In the genomic region with DNA sequence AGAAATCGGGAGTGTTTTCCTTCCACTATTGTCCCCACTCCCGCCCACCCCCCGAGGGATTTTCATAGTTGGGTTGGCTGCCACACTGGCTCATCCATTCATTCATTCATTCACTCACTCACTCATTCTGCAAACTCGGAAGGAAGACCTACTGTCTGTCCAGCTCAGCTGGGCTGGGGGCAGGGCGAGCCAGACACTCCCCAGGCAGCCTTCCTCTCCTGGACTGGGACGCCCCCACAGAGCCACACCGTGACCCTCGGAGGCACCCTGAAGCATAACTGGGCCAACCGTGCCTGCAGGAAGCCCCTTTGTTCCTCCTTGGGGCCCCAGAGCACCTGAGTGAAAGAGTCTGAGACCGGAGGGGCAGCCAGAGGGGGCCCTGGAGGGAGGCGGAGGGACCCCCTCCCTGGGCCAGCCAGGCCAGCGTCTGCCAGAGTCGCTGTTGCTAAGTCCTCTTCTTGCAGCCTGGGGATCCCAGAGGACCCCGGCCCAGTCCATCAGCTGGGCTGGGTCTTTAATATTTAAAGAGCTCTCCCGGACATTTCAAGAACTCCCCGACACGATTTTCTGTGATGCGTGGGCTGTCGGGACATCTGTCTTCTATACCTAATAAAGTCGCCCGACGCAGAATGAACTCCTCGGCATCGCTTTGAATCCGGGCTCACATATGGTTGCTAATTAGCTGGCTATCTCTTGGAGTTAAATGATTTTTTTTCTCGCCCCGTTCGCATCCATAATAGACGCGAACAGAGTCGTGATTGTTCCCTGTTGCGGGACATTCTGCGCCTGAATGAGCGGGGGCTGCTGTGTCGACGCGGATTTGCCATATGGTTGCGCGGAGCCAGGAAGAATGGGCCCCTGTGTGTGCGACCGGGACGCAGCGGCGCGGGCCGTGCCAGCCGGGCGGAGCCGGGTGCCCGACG, we compare ENCODE assay signal across 11 cellular contexts. TPM values are rescaled to one million over a fixed set of nuclear protein-coding genes. Genes with fewer than 3 reads are reported as not detected.
DNase-seq lines count a peak whose midpoint lies in the region; TF ChIP-seq lines count a peak whose summit lies in the region.
"Had no signal": no experiment of that assay in that cellular context is flagged by ENCODE, and none has a peak within 500 bp of the region (broad histone marks: within the 10 kb centered on the region; RNA-seq: fewer than 3 reads in every experiment).

No MANE protein-coding gene starts in this region.

- no peaks in the 10 kb centered on the region for H3K36me3 Mint-ChIP-seq in neural crest cell (ENCODE audit: low read depth)

- no peaks in the 10 kb centered on the region for H3K9me3 Mint-ChIP-seq in neural crest cell

- H3K4me1 ChIP-seq in BLaER1 treated with 17β-estradiol and CSF1 and Interleukin-3, amounts not matched to agents 10 nM and 100 nM, result peaks cover 18 to 49% (median 43%) of the 10 kb centered on the region in 10 experiments
- no peaks in the 10 kb centered on the region for H3K4me1 ChIP-seq in HEK293 (ENCODE audit: control insufficient read depth, insufficient read depth, low read length)
- H3K4me1 ChIP-seq in SJCRH30, result no peaks in the 10 kb centered on the region

- no peak overlapping the region for H3K27ac ChIP-seq in BLaER1 treated with 17β-estradiol and CSF1 and Interleukin-3, amounts not matched to agents 10 nM and 100 nM
- H3K27ac ChIP-seq in HEK293 (ENCODE audit: extremely low read depth, low read depth, low read length) (no peak overlapping the region), SJCRH30 (no peak overlapping the region)

- H3K27ac Mint-ChIP-seq in neural crest cell (ENCODE audit: unreplicated experiment), result peak overlapping the region; percentile 85

- CTCF ChIA-PET in HEK293 (lab: Yijun Ruan, JAX), result interaction anchor here (0.6 to 0.8 kb wide), 2 partner anchors 674 to 792 kb away, joined by 3 read pairs; no protein-coding TSS in a partner anchor

- no peaks in the 10 kb centered on the region for H4K20me1 ChIP-seq in BLaER1 treated with 17β-estradiol and CSF1 and Interleukin-3, amounts not matched to agents 10 nM and 100 nM

- no peaks in the 10 kb centered on the region for H3K36me3 ChIP-seq in BLaER1 treated with 17β-estradiol and CSF1 and Interleukin-3, amounts not matched to agents 10 nM and 100 nM
- no peaks in the 10 kb centered on the region for H3K36me3 ChIP-seq in HEK293 (ENCODE audit: control insufficient read depth in 2 of 2, insufficient read depth in 1 of 2, low read length in 2 of 2)
- H3K36me3 ChIP-seq in SJCRH30, result no peaks in the 10 kb centered on the region

- H3K4me1 Mint-ChIP-seq in neural crest cell, result peaks cover 43% of the 10 kb centered on the region

- peaks cover 19 to 41% (median 32%) of the 10 kb centered on the region in 11 experiments for H3K27me3 ChIP-seq in BLaER1 treated with 17β-estradiol and CSF1 and Interleukin-3, amounts not matched to agents 10 nM and 100 nM
- H3K27me3 ChIP-seq in SJCRH30, result no peaks in the 10 kb centered on the region

- peak overlapping the region; percentile 2 to 70 (median 44); a peak in 18 of 22 replicates for H3K4me2 ChIP-seq in BLaER1 treated with 17β-estradiol and CSF1 and Interleukin-3, amounts not matched to agents 10 nM and 100 nM

- TF ChIP-seq CTCF in HEK293 (tag by site-specific recombination; IDR thresholded peaks at IDR 0.05) (no peak), neural crest cell (conservative IDR thresholded peaks at IDR 0.05) (no peak)

- DNase-seq in globus pallidus (ENCODE audit: low spot score) (peak; percentile 92), neural crest cell (ENCODE audit: low read depth, low spot score) (no peak), SJCRH30 (no peak), NCI-H187 (lab: John Stamatoyannopoulos, UW) (no peak), NCI-H2029 (lab: John Stamatoyannopoulos, UW) (no peak)
- no peak for DNase-seq in stimulated activated CD4-positive, alpha-beta T cell treated with anti-CD3 and anti-CD28 coated beads, Interleukin-2, amount 100 ng/mL, for 48 hours
- DNase-seq: COR-L47, Karpas-422, PC-3 had no signal

- peaks cover 0 to 3% (median under 1%) of the 10 kb centered on the region in 11 experiments; a peak in 9 of 22 replicates for H3K9me3 ChIP-seq in BLaER1 treated with 17β-estradiol and CSF1 and Interleukin-3, amounts not matched to agents 10 nM and 100 nM (replicated peaks in 1 of 11)
- H3K9me3 ChIP-seq in HEK293 (ENCODE audit: control insufficient read depth, insufficient read depth, low read depth, low read length) (no peaks in the 10 kb centered on the region), SJCRH30 (replicated peaks) (no peaks in the 10 kb centered on the region)

- H3K4me3 ChIP-seq in BLaER1 treated with 17β-estradiol and CSF1 and Interleukin-3, amounts not matched to agents 10 nM and 100 nM, result no peak overlapping the region
- H3K4me3 ChIP-seq in HEK293 (ENCODE audit: low read depth, low read length) (no peak overlapping the region), SJCRH30 (no peak overlapping the region)

- H3K9ac ChIP-seq in BLaER1 treated with 17β-estradiol and CSF1 and Interleukin-3, amounts not matched to agents 10 nM and 100 nM, result no peak overlapping the region

- H3K4me3 Mint-ChIP-seq in neural crest cell, result peak overlapping the region; percentile 84

- H3K27me3 Mint-ChIP-seq in neural crest cell (ENCODE audit: low read depth), result peaks cover 54% of the 10 kb centered on the region

- POLR2A ChIA-PET in HEK293 (lab: Yijun Ruan, JAX), result no interaction called here

TF ChIP-seq in HEK293, 187 proteins besides CTCF, POLR2A, EP300 and RAD21:
- TF ChIP-seq ZIC2 (tag by site-specific recombination; IDR thresholded peaks at IDR 0.05), result peak; percentile 18; the same call in 1 of the 2 replicates
- no peak for TF ChIP-seq ZNF2 (tag by site-specific recombination; IDR thresholded peaks at IDR 0.05)

RNA-seq across cellular contexts. Expression of gene CDKN1C, which starts 16.7 kb away (rescaled TPM):
- 78.3 and 80.0 TPM in 2 replicates for total RNA-seq in neural crest cell
- not detected in 2 replicates for total RNA-seq in SJCRH30 (2014; rRNA removed; shearing (Covaris generic))

Comparison
In these comparisons a context has a peak if more than half of its experiments do, and no peak if none do; other contexts are left out.
1. RNA of gene CDKN1C, which starts 16.7 kb away (total RNA-seq): 78.3 to 80.0 TPM in neural crest cell; not detected in SJCRH30; every median in the first group is over 10 times any median in the second.